Comparison of ENCODE assay signal across 11 cellular contexts in the genomic region with DNA sequence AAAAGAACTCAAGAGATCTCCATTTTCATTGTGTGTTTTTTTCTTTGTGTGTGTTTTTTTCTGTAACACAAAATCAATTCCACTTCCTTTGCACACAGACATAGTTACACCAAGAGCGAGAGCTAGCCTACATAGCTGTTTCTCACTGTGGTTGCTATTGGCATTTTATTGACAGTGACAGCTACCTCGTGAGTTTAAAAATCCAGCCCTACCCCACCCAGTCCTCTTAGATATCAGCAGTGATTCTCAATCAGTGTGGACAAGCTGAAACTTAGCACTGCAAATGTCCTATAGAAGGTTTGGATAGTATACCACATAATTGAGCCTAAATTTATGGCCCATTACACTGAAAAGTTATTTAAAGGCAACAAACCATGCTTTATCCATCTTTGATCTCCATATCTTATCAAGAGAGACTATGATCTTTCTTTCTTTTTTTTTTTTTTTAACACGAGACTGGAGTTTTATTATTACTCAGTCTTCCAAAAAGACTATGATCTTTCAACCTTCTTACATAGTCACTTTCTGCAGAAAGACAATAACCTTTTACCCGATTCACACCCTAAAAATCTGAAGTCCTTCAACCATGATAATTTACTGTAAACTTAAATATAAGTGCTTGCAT. TPM values are rescaled to one million over a fixed set of nuclear protein-coding genes. Genes with fewer than 3 reads are reported as not detected.
DNase-seq lines count a peak whose midpoint lies in the region; ATAC-seq, FAIRE-seq and TF ChIP-seq lines count a peak whose summit lies in the region.
"Had no signal": no experiment of that assay in that cellular context is flagged by ENCODE, and none has a peak within 500 bp of the region (broad histone marks: within the 10 kb centered on the region; RNA-seq: fewer than 3 reads in every experiment).

No MANE protein-coding gene starts in this region.

- peak overlapping the region in 6 of 8 donors; percentile 3 to 71 (median 54) for H3K4me3 Mint-ChIP-seq in CD4-positive, alpha-beta memory T cell

- no peak overlapping the region for H2AFZ ChIP-seq in PC-3 (ENCODE audit: low read length)

- no TSS peak for BruUV-seq in PC-3 (replicated peaks; lab: Mats Ljungman, UMichigan)

- no peaks in the 10 kb centered on the region for H3K27me3 Mint-ChIP-seq in CD4-positive, alpha-beta memory T cell

- H3K4me3 ChIP-seq in CD4-positive, alpha-beta memory T cell (ENCODE audit: low read length in 2 of 2), result no peak overlapping the region
- no peak overlapping the region for H3K4me3 ChIP-seq in PC-3 (ENCODE audit: low read length)
- H3K4me3 ChIP-seq: prostate gland had no signal

- ATAC-seq in GM19043 (IDR thresholded peaks at IDR 0.05; ENCODE audit: low read depth, unreplicated experiment) (peak; percentile 28), HG03103 (IDR thresholded peaks at IDR 0.05; ENCODE audit: low read depth, unreplicated experiment) (peak; percentile 35), GM18858 (IDR thresholded peaks at IDR 0.05; ENCODE audit: unreplicated experiment) (no peak), PC-3 (no peak), omental fat pad (ENCODE audit: low FRiP score) (no peak)

- no peak overlapping the region for H3K9ac ChIP-seq in PC-3 (ENCODE audit: low read length)

- no peaks in the 10 kb centered on the region for H3K9me2 ChIP-seq in PC-3 (replicated peaks; ENCODE audit: low read length)

- no peaks in the 10 kb centered on the region for H3K27me3 ChIP-seq in CD4-positive, alpha-beta memory T cell (ENCODE audit: insufficient read depth, low read length)
- H3K27me3 ChIP-seq in PC-3 (ENCODE audit: low read length), result no peaks in the 10 kb centered on the region

- CTCF ChIA-PET in CD4-positive, alpha-beta memory T cell (lab: Charles Lee; ENCODE audit: partially characterized antibody), result interaction anchor here (0.6 to 1.4 kb wide), 2 partner anchors 46 to 189 kb away, joined by 3 read pairs; no protein-coding TSS in a partner anchor
- CTCF ChIA-PET in PC-3 (lab: Charles Lee), result no interaction called here

- H3K79me2 ChIP-seq in PC-3 (ENCODE audit: low read length), result peaks cover 94% of the 10 kb centered on the region

- peak; percentile 89 for FAIRE-seq in islet of Langerhans (lab: Jason Lieb, UNC)

- H3K36me3 Mint-ChIP-seq in CD4-positive, alpha-beta memory T cell, result peaks cover 4 to 9% of the 10 kb centered on the region in 2 donors

- H3K4me1 Mint-ChIP-seq in CD4-positive, alpha-beta memory T cell, result peaks cover 61 to 82% (median 74%) of the 10 kb centered on the region in 4 donors

- H4K20me1 ChIP-seq in PC-3 (ENCODE audit: low read length), result peaks cover 56% of the 10 kb centered on the region

- intact Hi-C loops in CD4-positive, alpha-beta memory T cell (cut with micrococcal nuclease), result loop anchor here (5.0 kb wide), 1 partner anchor 45 kb away; the partner anchor contains the start of gene ATP2B1
- intact Hi-C loops in PC-3 (cut with micrococcal nuclease), result no loop called here

- no peaks in the 10 kb centered on the region for H3K36me3 ChIP-seq in CD4-positive, alpha-beta memory T cell (ENCODE audit: insufficient read depth, low read length)
- H3K36me3 ChIP-seq in PC-3 (ENCODE audit: low read depth, low read length), result 0 out of 2 replicates have a peak, but pooled peaks cover 3% of the 10 kb centered on the region
- H3K36me3 ChIP-seq: prostate gland had no signal

- peak in 4 of 5 donors; percentile 20 to 38 (median 24) for DNase-seq in CD4-positive, alpha-beta memory T cell
- DNase-seq in PC-3 (no peak), NOMO-1 (lab: John Stamatoyannopoulos, UW; ENCODE audit: unreplicated experiment in 2 of 2) (no peak), omental fat pad (ENCODE audit: low spot score) (no peak)
- DNase-seq: activated CD4-positive, alpha-beta T cell treated with anti-CD3 and anti-CD28 coated beads, Interleukin-2, amount 50 U/mL, for 48 hours; NCI-H446 had no signal

- H3K9me3 Mint-ChIP-seq in CD4-positive, alpha-beta memory T cell, result peaks cover 0 to 1% (median 0%) of the 10 kb centered on the region in 8 donors

- no peak overlapping the region for H3K27ac ChIP-seq in CD4-positive, alpha-beta memory T cell (ENCODE audit: low read depth, low read length)
- H3K27ac ChIP-seq in PC-3 (ENCODE audit: low read length), result no peak overlapping the region
- H3K27ac ChIP-seq: prostate gland had no signal

- H3K9me3 ChIP-seq in CD4-positive, alpha-beta memory T cell (ENCODE audit: control insufficient read depth in 1 of 2, low read length in 2 of 2), result no peaks in the 10 kb centered on the region
- H3K9me3 ChIP-seq in PC-3 (ENCODE audit: low read length), result no peaks in the 10 kb centered on the region
- H3K9me3 ChIP-seq: prostate gland had no signal

- TF ChIP-seq CTCF in PC-3 (conservative IDR thresholded peaks at IDR 0.05; ENCODE audit: low read depth, low read length) (no peak), omental fat pad (IDR thresholded peaks at IDR 0.05) (no peak)

- peak overlapping the region; percentile 9 to 78 (median 31) for H3K27ac Mint-ChIP-seq in CD4-positive, alpha-beta memory T cell

- no peaks in the 10 kb centered on the region for H3F3A ChIP-seq in PC-3 (ENCODE audit: low read length, unreplicated experiment)

- H3K4me1 ChIP-seq in CD4-positive, alpha-beta memory T cell (ENCODE audit: insufficient read depth, low read length), result peaks cover 88% of the 10 kb centered on the region
- peaks cover 18% of the 10 kb centered on the region for H3K4me1 ChIP-seq in PC-3 (ENCODE audit: insufficient read depth, low read length)
- H3K4me1 ChIP-seq: prostate gland had no signal

- H3K4me2 ChIP-seq in PC-3 (ENCODE audit: low read length), result no peak overlapping the region

- POLR2A ChIA-PET in CD4-positive, alpha-beta memory T cell (lab: Charles Lee; ENCODE audit: partially characterized antibody), result interaction anchor here (1.2 to 3.7 kb wide), 2 partner anchors 13 to 46 kb away, joined by 4 to 31 read pairs; partner anchors contain the start of gene ATP2B1
- POLR2A ChIA-PET in PC-3 (lab: Charles Lee; ENCODE audit: unreplicated experiment), result no interaction called here

RNA-seq across cellular contexts. Expression of gene ATP2B1, which starts 46.8 kb away (rescaled TPM):
- 10 to 100 TPM; 84.2 to 86.0 TPM for total RNA-seq in CD4-positive, alpha-beta memory T cell
- polyA plus RNA-seq in CD4-positive, alpha-beta memory T cell, result 10 to 100 TPM; 57.3 to 61.0 TPM
- total RNA-seq in PC-3 (2014; rRNA removed) (48.5 and 61.9 TPM in 2 replicates), omental fat pad (100 to 1,000 TPM in 1 of 4 donors, 10 to 100 TPM in 3; 29.5 to 116 (median 68.4) TPM)

Comparison
In these comparisons a context has a peak if more than half of its experiments do, and no peak if none do; other contexts are left out.
1. DNase-seq: peak in CD4-positive, alpha-beta memory T cell (4 of 5); none in PC-3 (single experiment), NOMO-1 (0 of 2) and omental fat pad (single experiment).
2. ATAC-seq: peak in GM19043 (single experiment) and HG03103 (single experiment); none in GM18858 (single experiment), PC-3 (single experiment) and omental fat pad (single experiment).